Comparison of ENCODE assay signal across 1 cellular context in genomic region chr10:92303096-92303495, GRCh38.
TF ChIP-seq lines count a peak whose summit lies in the region.

No MANE protein-coding gene starts in this region.

TF ChIP-seq in HepG2, 621 proteins besides CTCF, POLR2A, EP300 and RAD21:
- TF ChIP-seq MATR3 (CRISPR knock-in tag; IDR thresholded peaks at IDR 0.05) (no peak), MXI1 (IDR thresholded peaks at IDR 0.05; ENCODE audit: borderline replicate concordance, low read depth, low read length) (no peak), ZNF253 (CRISPR knock-in tag; IDR thresholded peaks at IDR 0.05; ENCODE audit: borderline replicate concordance) (no peak), GPN1 (CRISPR knock-in tag; IDR thresholded peaks at IDR 0.05; ENCODE audit: borderline replicate concordance) (no peak), ZXDC (CRISPR knock-in tag; IDR thresholded peaks at IDR 0.05) (no peak)
